In genomic region chr17:4199818-4200402, GRCh38 we compare ENCODE assay signal across 7 cellular contexts. TPM values are rescaled to one million over a fixed set of nuclear protein-coding genes. Genes with fewer than 3 reads are reported as not detected.
DNase-seq lines count a peak whose midpoint lies in the region; ATAC-seq and TF ChIP-seq lines count a peak whose summit lies in the region.

No MANE protein-coding gene starts in this region.

- peaks cover 0 to 6% of the 10 kb centered on the region in 2 experiments; a peak in 1 of 4 replicates for H3K4me1 ChIP-seq in SK-N-SH (ENCODE audit: control insufficient read depth in 1 of 2, insufficient read depth in 2 of 2, low read depth in 1 of 2, low read length in 1 of 2)

- H3K27ac ChIP-seq in SK-N-SH (ENCODE audit: low read depth in 2 of 2, low read length in 1 of 2) (no peak overlapping the region), dorsolateral prefrontal cortex (no peak overlapping the region)

- no peak for TF ChIP-seq EP300 in SK-N-SH (IDR thresholded peaks at IDR 0.05; ENCODE audit: borderline replicate concordance in 1 of 2, low read depth in 1 of 2, low read length in 1 of 2)

- peaks cover 4% of the 10 kb centered on the region; the same call in 1 of the 2 replicates for H3K79me2 ChIP-seq in SK-N-SH (ENCODE audit: insufficient read depth)

- no peak overlapping the region for H2AFZ ChIP-seq in SK-N-SH (ENCODE audit: low read depth)

- no peaks in the 10 kb centered on the region for H3K9me3 ChIP-seq in SK-N-SH

- DNase-seq in EH (ENCODE audit: low read depth) (peak; percentile 58), HT1080 (ENCODE audit: low read depth) (peak; percentile 18), SK-N-SH (peak; percentile 77), dorsolateral prefrontal cortex (no peak), myocyte (ENCODE audit: low read depth) (peak; percentile 41), NCI-H2029 treated with DMSO at 0.1 percent for 48 hours (lab: John Stamatoyannopoulos, UW) (no peak)

- no peaks in the 10 kb centered on the region for H3K9me2 ChIP-seq in SK-N-SH

- WGBS in SK-N-SH (ENCODE audit: low lambda C conversion rate): 47% methylated on average over 9 of the region's 9 CpGs

- no peaks in the 10 kb centered on the region for H3K27me3 ChIP-seq in SK-N-SH (ENCODE audit: insufficient read depth)
- H3K27me3 ChIP-seq in dorsolateral prefrontal cortex: no peaks in the 10 kb centered on the region

- no peak overlapping the region for H3K4me3 ChIP-seq in SK-N-SH (ENCODE audit: low read depth in 2 of 2, low read length in 1 of 2)
- H3K4me3 ChIP-seq in dorsolateral prefrontal cortex: no peak overlapping the region

- peak; percentile 56 for TF ChIP-seq RAD21 in SK-N-SH (IDR thresholded peaks at IDR 0.05; ENCODE audit: low read length)

- intact Hi-C loops in dorsolateral prefrontal cortex (cut with DNase I): loop anchor here in 1 of 2 donors (5.0 to 10.0 kb wide), 2 partner anchors 207 to 345 kb away; no protein-coding TSS in a partner anchor

- H3K9ac ChIP-seq in SK-N-SH: no peak overlapping the region

- TF ChIP-seq CTCF in SK-N-SH (IDR thresholded peaks at IDR 0.05) (peak; percentile 83), dorsolateral prefrontal cortex (IDR thresholded peaks at IDR 0.05 in 54 of 56, conservative IDR thresholded peaks at IDR 0.05 in 2 of 56; ENCODE audit: low read depth in 1 of 56, partially characterized antibody in 56 of 56) (peak; percentile 43 to 85 (median 74))

- H3K4me2 ChIP-seq in SK-N-SH: no peak overlapping the region

- peaks cover 6 to 17% of the 10 kb centered on the region in 2 experiments for H3K36me3 ChIP-seq in SK-N-SH (replicated peaks in 1 of 2; ENCODE audit: control insufficient read depth in 1 of 2, insufficient read depth in 2 of 2, low read length in 1 of 2)

- no peak for ATAC-seq in HG03280 (IDR thresholded peaks at IDR 0.05; ENCODE audit: unreplicated experiment)

- CTCF ChIA-PET in SK-N-SH (lab: Yijun Ruan, JAX): interaction anchor here (0.6 to 2.6 kb wide), 30 partner anchors 10 to 288 kb away, joined by 3 to 18 read pairs (median 4); partner anchors contain the start of gene ANKFY1

- 0 out of 2 replicates have a peak, but pooled peaks cover 6% of the 10 kb centered on the region for H4K20me1 ChIP-seq in SK-N-SH (ENCODE audit: insufficient read depth)

- POLR2A ChIA-PET in SK-N-SH (lab: Yijun Ruan, JAX): no interaction called here

- H3F3A ChIP-seq in SK-N-SH (replicated peaks; ENCODE audit: insufficient read depth): peaks cover 15% of the 10 kb centered on the region

TF ChIP-seq in SK-N-SH, 30 proteins besides CTCF, POLR2A, EP300 and RAD21:
- no peak for TF ChIP-seq FOXJ3 (CRISPR knock-in tag; IDR thresholded peaks at IDR 0.05)
- no peak for TF ChIP-seq MXI1 (IDR thresholded peaks at IDR 0.05; ENCODE audit: low read depth, low read length)
- peak; percentile 61 for TF ChIP-seq SMC3 (IDR thresholded peaks at IDR 0.05; ENCODE audit: low read depth, low read length)

RNA-seq across cellular contexts. Expression of gene CYB5D2, which starts 56.9 kb away (rescaled TPM):
- total RNA-seq in HT1080 (2014; rRNA removed; shearing (Covaris generic)): 12.1 and 14.5 TPM in 2 replicates
- 23.9 and 27.4 TPM in 2 replicates for polyA plus RNA-seq in HT1080 (2015; cell fraction: cytosol; rRNA removed)
- 19.8 and 21.8 TPM in 2 replicates for polyA plus RNA-seq in HT1080 (2015; cell fraction: nucleus; rRNA removed)
- polyA plus RNA-seq in SK-N-SH (2012; rRNA removed): 62.1 and 62.5 TPM in 2 replicates
- 39.8 and 49.8 TPM in 2 replicates for polyA plus RNA-seq in SK-N-SH (2012; cell fraction: cytosol; rRNA removed)
- 40.5 and 54.1 TPM in 2 replicates for polyA plus RNA-seq in SK-N-SH (2012; cell fraction: nucleus; rRNA removed)
- total RNA-seq in dorsolateral prefrontal cortex (10 to 100 TPM; 22.6 to 49.4 (median 36.3) TPM), myocyte (24.4 and 26.6 TPM in 2 replicates)
- polyA plus RNA-seq in myocyte (2012): 38.0 TPM

RNA-seq across cellular contexts. Expression of gene ZZEF1, which starts 57.1 kb away (rescaled TPM):
- total RNA-seq in HT1080 (2014; rRNA removed; shearing (Covaris generic)): 22.5 and 27.3 TPM in 2 replicates
- 6.3 and 9.9 TPM in 2 replicates for polyA plus RNA-seq in HT1080 (2015; cell fraction: cytosol; rRNA removed)
- 34.1 and 38.0 TPM in 2 replicates for polyA plus RNA-seq in HT1080 (2015; cell fraction: nucleus; rRNA removed)
- 7.2 and 8.9 TPM in 2 replicates for polyA plus RNA-seq in SK-N-SH (2012; rRNA removed)
- 4.2 and 5.3 TPM in 2 replicates for polyA plus RNA-seq in SK-N-SH (2012; cell fraction: cytosol; rRNA removed)
- 23.3 and 24.0 TPM in 2 replicates for polyA plus RNA-seq in SK-N-SH (2012; cell fraction: nucleus; rRNA removed)
- total RNA-seq in dorsolateral prefrontal cortex (10 to 100 TPM; 44.1 to 90.3 (median 67.7) TPM), myocyte (21.0 and 27.7 TPM in 2 replicates)
- 15.0 TPM for polyA plus RNA-seq in myocyte (2012)

Comparison
In these comparisons a context has a peak if more than half of its experiments do, and no peak if none do; other contexts are left out.
1. DNase-seq: peak in EH (single experiment), HT1080 (single experiment), SK-N-SH (single experiment) and myocyte (single experiment); none in dorsolateral prefrontal cortex (0 of 10) and NCI-H2029 treated with DMSO at 0.1 percent for 48 hours (single experiment).